ENCODE assay signal across 14 cellular contexts in genomic region chr2:1521878-1522495, GRCh38.
"Had no signal": no experiment of that assay in that cellular context is flagged by ENCODE, and none has a peak within 500 bp of the region (broad histone marks: within the 10 kb centered on the region; RNA-seq: fewer than 3 reads in every experiment).

No MANE protein-coding gene starts in this region.

- H3K4me1 Mint-ChIP-seq: neural crest cell had no signal

- ATAC-seq: effector memory CD8-positive, alpha-beta T cell; foreskin keratinocyte; mucosa of descending colon; naive thymus-derived CD8-positive, alpha-beta T cell; stimulated activated naive B cell treated with anti-CD40 and anti-IgM and Interleukin-4, amounts not matched to agents 10 μg/mL and 1 μg/mL and 100 μg/mL, for 72 hours had no signal

- H3K27ac ChIP-seq: foreskin keratinocyte, right atrium auricular region, sigmoid colon, skin epidermis had no signal

- H3K9me3 ChIP-seq: mucosa of descending colon, right atrium auricular region, sigmoid colon had no signal

- H3K27me3 Mint-ChIP-seq: dendritic cell treated with granulocyte-macrophage colony-stimulating factor and Interleukin-4, amounts not matched to agents 40 ng/mL and 50 ng/mL, for 4 days; effector memory CD8-positive, alpha-beta T cell; naive thymus-derived CD8-positive, alpha-beta T cell had no signal

- H3K4me3 Mint-ChIP-seq: dendritic cell treated with granulocyte-macrophage colony-stimulating factor and Interleukin-4, amounts not matched to agents 40 ng/mL and 50 ng/mL, for 4 days; effector memory CD8-positive, alpha-beta T cell; naive thymus-derived CD8-positive, alpha-beta T cell; neural crest cell; stimulated activated naive B cell treated with anti-CD40 and anti-IgM and Interleukin-4, amounts not matched to agents 10 μg/mL and 1 μg/mL and 100 μg/mL, for 72 hours had no signal

- H3K36me3 Mint-ChIP-seq: naive thymus-derived CD8-positive, alpha-beta T cell; stimulated activated naive B cell treated with anti-CD40 and anti-IgM and Interleukin-4, amounts not matched to agents 10 μg/mL and 1 μg/mL and 100 μg/mL, for 72 hours had no signal

- H3K9me3 Mint-ChIP-seq: effector memory CD8-positive, alpha-beta T cell; naive thymus-derived CD8-positive, alpha-beta T cell; neural crest cell had no signal

- DNase-seq: effector memory CD8-positive, alpha-beta T cell; foreskin keratinocyte; mesendoderm; naive thymus-derived CD8-positive, alpha-beta T cell; stimulated activated CD4-positive, alpha-beta T cell treated with anti-CD3 and anti-CD28 coated beads, Interleukin-2, amount 100 ng/mL, for 24 hours; stimulated activated CD4-positive, alpha-beta T cell treated with anti-CD3 and anti-CD28 coated beads, Interleukin-4, amount 100 ng/mL, for 4 hours; stimulated activated naive B cell treated with anti-CD40 and anti-IgM and Interleukin-4, amounts not matched to agents 10 μg/mL and 1 μg/mL and 100 μg/mL, for 72 hours; trophoblast cell had no signal

- H3K27ac Mint-ChIP-seq: dendritic cell treated with granulocyte-macrophage colony-stimulating factor and Interleukin-4, amounts not matched to agents 40 ng/mL and 50 ng/mL, for 4 days; effector memory CD8-positive, alpha-beta T cell had no signal

- H3K36me3 ChIP-seq: right atrium auricular region, sigmoid colon had no signal
